17 cellular contexts compared by ENCODE assay signal in the genomic region with DNA sequence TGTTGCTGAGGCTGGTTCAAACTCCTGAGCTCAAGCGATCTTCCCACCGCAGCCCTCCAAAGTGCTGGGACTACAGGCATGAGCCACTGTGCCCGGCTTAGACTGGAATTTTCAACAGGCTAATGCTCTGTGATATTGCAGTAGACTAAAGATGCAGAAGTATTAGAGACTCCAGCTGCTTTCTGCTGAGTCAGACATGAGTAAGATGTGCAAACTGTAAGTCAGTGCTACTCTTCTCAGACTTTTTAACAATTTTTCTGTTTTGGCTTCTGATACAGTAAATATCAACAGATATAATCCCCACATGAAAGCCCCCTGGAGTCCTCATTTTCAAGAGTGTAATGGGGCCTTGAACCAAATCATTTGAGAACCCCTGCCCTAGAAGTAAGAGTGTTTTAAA. TPM values are rescaled to one million over a fixed set of nuclear protein-coding genes. Genes with fewer than 3 reads are reported as not detected.
A peak's percentile ranks its signal among the peaks of the same experiment; 100 is the strongest.
DNase-seq lines count a peak whose midpoint lies in the region; ATAC-seq, FAIRE-seq and TF ChIP-seq lines count a peak whose summit lies in the region.
"Had no signal": no experiment of that assay in that cellular context is flagged by ENCODE, and none has a peak within 500 bp of the region (broad histone marks: within the 10 kb centered on the region; RNA-seq: fewer than 3 reads in every experiment).

No MANE protein-coding gene starts in this region.

- no peak overlapping the region for H3K4me3 ChIP-seq in K562
- H3K4me3 ChIP-seq: ovary, uterus had no signal

- no peaks in the 10 kb centered on the region for H3K27me3 Mint-ChIP-seq in activated naive CD8-positive, alpha-beta T cell treated with anti-CD3 and anti-CD28 coated beads, Interleukin-2, amount 50 U/mL, for 24 hours

- no peak for FAIRE-seq in K562 (lab: Jason Lieb, UNC)

- H3K27me3 ChIP-seq in K562 (ENCODE audit: control insufficient read depth in 2 of 2, insufficient read depth in 2 of 2, low read length in 2 of 2) = peaks cover 0 to 5% of the 10 kb centered on the region in 2 experiments; a peak in 1 of 5 replicates
- H3K27me3 ChIP-seq: ovary, uterus had no signal

- no peak overlapping the region for H3K4me3 Mint-ChIP-seq in activated naive CD8-positive, alpha-beta T cell treated with anti-CD3 and anti-CD28 coated beads, Interleukin-2, amount 50 U/mL, for 24 hours

- H3K36me3 Mint-ChIP-seq in activated naive CD8-positive, alpha-beta T cell treated with anti-CD3 and anti-CD28 coated beads, Interleukin-2, amount 50 U/mL, for 24 hours (ENCODE audit: low read depth) = no peaks in the 10 kb centered on the region

- no peaks in the 10 kb centered on the region for H3K9me3 Mint-ChIP-seq in activated naive CD8-positive, alpha-beta T cell treated with anti-CD3 and anti-CD28 coated beads, Interleukin-2, amount 50 U/mL, for 24 hours

- peaks cover 29% of the 10 kb centered on the region for H3K4me1 Mint-ChIP-seq in activated naive CD8-positive, alpha-beta T cell treated with anti-CD3 and anti-CD28 coated beads, Interleukin-2, amount 50 U/mL, for 24 hours

- in situ Hi-C loops in K562 (cut with MboI) = no loop called here

- DNase-seq in Ammon's horn (ENCODE audit: low spot score) = peak; percentile 41
- DNase-seq in NCI-H226 = peak; percentile 44
- peak in 1 of 4 experiments; percentile 33 for DNase-seq in K562 (ENCODE audit: extremely low read depth in 1 of 4, low spot score in 3 of 4)
- DNase-seq in kidney tubule cell (ENCODE audit: low spot score) = peak; percentile 52
- DNase-seq in activated naive CD4-positive, alpha-beta T cell (lab: John Stamatoyannopoulos, UW) = no peak
- DNase-seq in caudate nucleus (lab: John Stamatoyannopoulos, UW) = no peak
- DNase-seq in activated naive CD8-positive, alpha-beta T cell treated with anti-CD3 and anti-CD28 coated beads, Interleukin-2, amount 50 U/mL, for 24 hours = no peak
- DNase-seq: activated effector memory CD4-positive, alpha-beta T cell treated with anti-CD3 and anti-CD28 coated beads, Interleukin-2, amount 50 U/mL, for 16 hours; glutamatergic neuron; left ventricle myocardium superior; NCI-H1092 treated with DMSO at 0.1 percent for 48 hours; NCI-H524 treated with DMSO at 0.1 percent for 48 hours; ovary; uterus had no signal

- ATAC-seq in K562 = peak; percentile 25; the same call in 2 of the 3 replicates
- no peak for ATAC-seq in activated naive CD8-positive, alpha-beta T cell treated with anti-CD3 and anti-CD28 coated beads, Interleukin-2, amount 50 U/mL, for 24 hours
- no peak for ATAC-seq in GM21447 (IDR thresholded peaks at IDR 0.05; ENCODE audit: unreplicated experiment)
- ATAC-seq: left ventricle myocardium superior had no signal

- TF ChIP-seq CTCF in K562 (IDR thresholded peaks at IDR 0.05 in 2 of 3, conservative IDR thresholded peaks at IDR 0.05 in 1 of 3; ENCODE audit: insufficient read depth in 2 of 3, low read depth in 1 of 3, low read length in 3 of 3) = no peak

- no peaks in the 10 kb centered on the region for H3K79me2 ChIP-seq in K562 (ENCODE audit: control insufficient read depth, insufficient read depth, low read length)

- H3K9me1 ChIP-seq in K562 (ENCODE audit: control insufficient read depth, insufficient read depth, low read length) = no peaks in the 10 kb centered on the region

- intact Hi-C loops in K562 (cut with micrococcal nuclease) = no loop called here

- H3K36me3 ChIP-seq in K562 (ENCODE audit: control insufficient read depth, insufficient read depth, low read length) = no peaks in the 10 kb centered on the region
- H3K36me3 ChIP-seq: ovary, uterus had no signal

- H3K27ac ChIP-seq in K562 (ENCODE audit: extremely low read depth, low read depth, low read length) (no peak overlapping the region), caudate nucleus (ENCODE audit: low read depth, low read length) (no peak overlapping the region)
- H3K27ac ChIP-seq: C4-2B, HL-60, ovary, uterus had no signal

- H3K9me3 ChIP-seq in K562 (replicated peaks; ENCODE audit: control insufficient read depth, insufficient read depth, low read depth, low read length) = no peaks in the 10 kb centered on the region
- H3K9me3 ChIP-seq: ovary, uterus had no signal

- no peak for TF ChIP-seq RAD21 in K562 (CRISPR knock-in tag; conservative IDR thresholded peaks at IDR 0.05 in 1 of 2, IDR thresholded peaks at IDR 0.05 in 1 of 2)

- TF ChIP-seq POLR2A in K562 (conservative IDR thresholded peaks at IDR 0.05) = no peak

- H3K9ac ChIP-seq in K562 (ENCODE audit: insufficient read depth in 1 of 2, low read depth in 2 of 2, low read length in 2 of 2) = no peak overlapping the region; a peak in 1 of 4 replicates

- CTCF ChIA-PET in K562 (lab: Yijun Ruan, JAX; ENCODE audit: low intra/inter-chr PET ratio) = interaction anchor here (0.6 kb wide), 1 partner anchor 1017 kb away, joined by 3 read pairs; no protein-coding TSS in a partner anchor

- no peak overlapping the region for H3K4me2 ChIP-seq in K562 (ENCODE audit: insufficient read depth, low read length)

- no TSS peak for BruUV-seq in K562 (replicated peaks; lab: Mats Ljungman, UMichigan)

- H4K20me1 ChIP-seq in K562 (replicated peaks; ENCODE audit: control insufficient read depth, insufficient read depth, low read length) = no peaks in the 10 kb centered on the region

- WGBS in K562 (ENCODE audit: insufficient coverage, low coverage, missing lambda C conversion rate) = 54% methylated on average over 3 of the region's 3 CpGs

- POLR2A ChIA-PET in K562 (lab: Yijun Ruan, JAX) = interaction anchor here (0.7 kb wide), 1 partner anchor 25 kb away, joined by 3 read pairs; no protein-coding TSS in a partner anchor

- no peak overlapping the region for H3K27ac Mint-ChIP-seq in activated naive CD8-positive, alpha-beta T cell treated with anti-CD3 and anti-CD28 coated beads, Interleukin-2, amount 50 U/mL, for 24 hours

- H3K4me1 ChIP-seq in K562 (replicated peaks in 1 of 2; ENCODE audit: control insufficient read depth in 2 of 2, insufficient read depth in 2 of 2, low read length in 2 of 2) = peaks cover 0 to 5% of the 10 kb centered on the region in 2 experiments; a peak in 2 of 5 replicates
- H3K4me1 ChIP-seq: uterus had no signal

- TF ChIP-seq EP300 in K562 (IDR thresholded peaks at IDR 0.05; ENCODE audit: low read length) = no peak

- H2AFZ ChIP-seq in K562 (ENCODE audit: low read depth, low read length) = no peak overlapping the region

TF ChIP-seq in K562, 482 proteins besides CTCF, POLR2A, EP300 and RAD21 (continues in another document):
- TF ChIP-seq NFE2 (IDR thresholded peaks at IDR 0.05; ENCODE audit: low read depth) = peak; percentile 87
- no peak for TF ChIP-seq ASH1L (IDR thresholded peaks at IDR 0.05; ENCODE audit: borderline replicate concordance, low read depth, partially characterized antibody)
- no peak for TF ChIP-seq CREB1 (IDR thresholded peaks at IDR 0.05)
- TF ChIP-seq CREB1 (CRISPR knock-in tag; IDR thresholded peaks at IDR 0.05) = no peak
- TF ChIP-seq MAFF (IDR thresholded peaks at IDR 0.05; ENCODE audit: low read length) = peak; percentile 94

RNA-seq across cellular contexts. Expression of a gene that starts 29.3 kb away (rescaled TPM):
- total RNA-seq in K562 (2011; cell fraction: chromatin; rRNA removed; ENCODE audit: low replicate concordance) = 0.09 TPM in 1 of 2 replicates, not detected in the other
- total RNA-seq in K562 (2011; cell fraction: nucleolus; rRNA removed) = not detected in 2 replicates
- total RNA-seq in K562 (2011; cell fraction: nucleoplasm; rRNA removed) = not detected in 2 replicates
- total RNA-seq in K562 (2014; rRNA removed) = not detected in 2 replicates
- total RNA-seq in K562 (2014; rRNA removed; fragmentation: Illumina TruSeq; extraction: Trizol) = not detected in 2 replicates
- total RNA-seq in K562 (2015; rRNA removed; fragmentation: Illumina TruSeq; extraction: Trizol) = not detected in 2 replicates
- not detected in 2 replicates for total RNA-seq in K562 (2021)
- not detected in 2 replicates for polyA plus RNA-seq in K562 (2011; rRNA removed)
- not detected in 2 replicates for polyA plus RNA-seq in K562 (2011; cell fraction: cytosol; rRNA removed)
- 0.07 TPM in 1 of 2 replicates, not detected in the other for polyA plus RNA-seq in K562 (2011; cell fraction: nucleus; rRNA removed)
- 0.01 and 0.29 TPM in 2 replicates for polyA plus RNA-seq in K562 (2012)
- not detected in 2 replicates for polyA plus RNA-seq in K562 (2014; fragmentation: Illumina TruSeq; extraction: Trizol)
- polyA plus RNA-seq in K562 (2014; fragmentation: Nextera tagmentation; extraction: Ambion mirVana) = not detected
- polyA plus RNA-seq in K562 (2014; rRNA removed) = not detected in 2 replicates
- not detected in 2 replicates for polyA minus RNA-seq in K562 (2011; rRNA and poly(A)+ RNA removed)
- not detected in 2 replicates for polyA minus RNA-seq in K562 (2011; cell fraction: cytosol; rRNA and poly(A)+ RNA removed)
- polyA minus RNA-seq in K562 (2011; cell fraction: nucleus; rRNA and poly(A)+ RNA removed) = not detected in 2 replicates

RNA-seq across cellular contexts. Expression of a gene that starts 55.0 kb away (rescaled TPM):
- total RNA-seq in K562 (2011; cell fraction: chromatin; rRNA removed; ENCODE audit: low replicate concordance) = 46.7 and 71.5 TPM in 2 replicates
- 49.9 and 53.0 TPM in 2 replicates for total RNA-seq in K562 (2011; cell fraction: nucleolus; rRNA removed)
- total RNA-seq in K562 (2011; cell fraction: nucleoplasm; rRNA removed) = 47.4 and 58.0 TPM in 2 replicates
- total RNA-seq in K562 (2014; rRNA removed) (44.4 and 63.2 TPM in 2 replicates), K562 (2014; rRNA removed; fragmentation: Illumina TruSeq; extraction: Trizol) (22.0 and 22.7 TPM in 2 replicates), K562 (2015; rRNA removed; fragmentation: Illumina TruSeq; extraction: Trizol) (31.4 and 31.6 TPM in 2 replicates), K562 (2021) (54.0 and 55.5 TPM in 2 replicates)
- polyA plus RNA-seq in K562 (2011; rRNA removed) (29.8 and 37.8 TPM in 2 replicates), K562 (2014; fragmentation: Illumina TruSeq; extraction: Trizol) (31.3 and 35.5 TPM in 2 replicates), K562 (2014; fragmentation: Nextera tagmentation; extraction: Ambion mirVana) (1 to 10 TPM; 4.3 to 5.9 TPM), K562 (2014; rRNA removed) (38.2 and 43.3 TPM in 2 replicates)
- polyA plus RNA-seq in K562 (2011; cell fraction: cytosol; rRNA removed) = 35.8 and 37.3 TPM in 2 replicates
- 52.3 and 64.6 TPM in 2 replicates for polyA plus RNA-seq in K562 (2011; cell fraction: nucleus; rRNA removed)
- polyA plus RNA-seq in K562 (2012) = 28.9 and 48.4 TPM in 2 replicates
- polyA minus RNA-seq in K562 (2011; rRNA and poly(A)+ RNA removed) = 44.2 and 45.8 TPM in 2 replicates
- polyA minus RNA-seq in K562 (2011; cell fraction: cytosol; rRNA and poly(A)+ RNA removed) = 31.3 and 34.9 TPM in 2 replicates
- 25.3 and 28.4 TPM in 2 replicates for polyA minus RNA-seq in K562 (2011; cell fraction: nucleus; rRNA and poly(A)+ RNA removed)

Comparison
In these comparisons a context has a peak if more than half of its experiments do, and no peak if none do; other contexts are left out.
1. DNase-seq: peak in Ammon's horn (single experiment), NCI-H226 (single experiment) and kidney tubule cell (single experiment); none in activated naive CD4-positive, alpha-beta T cell (0 of 4), caudate nucleus (0 of 61) and activated naive CD8-positive, alpha-beta T cell treated with anti-CD3 and anti-CD28 coated beads, Interleukin-2, amount 50 U/mL, for 24 hours (single experiment).